8 cellular contexts compared by ENCODE assay signal in the genomic region with DNA sequence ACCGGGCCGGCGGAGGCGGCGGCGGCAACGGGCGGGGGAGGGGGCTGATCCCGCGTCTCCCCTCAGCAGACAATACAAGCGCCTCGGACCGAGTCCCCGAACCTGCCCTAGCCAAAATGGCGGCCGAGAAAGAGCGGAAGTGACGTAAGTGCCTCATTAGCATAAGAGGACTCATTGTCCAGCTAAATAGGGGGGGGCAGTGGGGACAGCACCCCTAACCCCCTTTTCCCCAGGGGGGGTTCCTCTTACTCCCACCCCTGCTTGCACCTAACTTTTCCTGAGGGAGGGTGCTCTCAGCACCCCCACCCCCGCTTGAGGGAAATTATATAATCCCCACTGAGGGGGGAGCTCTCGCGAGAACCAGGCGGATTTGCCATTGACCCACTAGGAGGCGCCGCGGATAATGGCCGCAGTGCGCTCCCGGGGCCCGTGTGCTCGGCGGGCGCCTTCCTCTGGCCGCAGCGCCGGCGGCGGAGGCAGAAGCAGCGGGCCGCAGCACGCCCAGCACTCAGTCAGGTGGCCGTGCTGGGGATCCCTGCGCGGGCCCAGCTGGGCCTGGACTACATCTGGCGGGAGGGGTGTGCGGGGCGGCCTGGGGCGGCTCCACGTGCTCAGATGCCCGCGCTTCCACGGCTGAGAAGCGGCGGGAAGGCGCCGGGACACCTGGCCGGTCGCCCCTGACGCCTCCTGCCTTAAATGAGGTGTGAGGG. TPM values are rescaled to one million over a fixed set of nuclear protein-coding genes. Genes with fewer than 3 reads are reported as not detected.
A peak's percentile ranks its signal among the peaks of the same experiment; 100 is the strongest.
DNase-seq lines count a peak whose midpoint lies in the region; ATAC-seq and TF ChIP-seq lines count a peak whose summit lies in the region.

A gene (minus strand): TSS at position 132 of the 710 bp plus-strand sequence. CDS start 27,441 bp downstream, outside the sequence.

- no peaks in the 10 kb centered on the region for H3K9me3 Mint-ChIP-seq in IgD-negative memory B cell

- H3K4me3 Mint-ChIP-seq in IgD-negative memory B cell = peak within 1 kb of the TSS; percentile 92 to 99 (median 96)

- H3K9me2 ChIP-seq in OCI-LY7 (ENCODE audit: insufficient read depth, low read length) = no peaks in the 10 kb centered on the region

- DNase-seq in DMS114 treated with DMSO at 0.1 percent for 48 hours (lab: John Stamatoyannopoulos, UW; ENCODE audit: unreplicated experiment) = peak; percentile 97
- DNase-seq in OCI-LY7 (ENCODE audit: low spot score) = peak; percentile 96
- peak; percentile 81 for DNase-seq in activated T-cell treated with anti-CD3 and anti-CD28 coated beads for 1 hour (ENCODE audit: low read depth)
- DNase-seq in epidermal melanocyte (ENCODE audit: insufficient read length, low spot score) = peak; percentile 56
- peak; percentile 83 for DNase-seq in middle frontal gyrus (ENCODE audit: extremely low spot score, low spot score)
- peak; percentile 69 to 77 for DNase-seq in stimulated activated CD8-positive, alpha-beta memory T cell treated with anti-CD3 and anti-CD28 coated beads, Interleukin-2, amount 100 ng/mL, for 1 hour (ENCODE audit: low read depth in 2 of 2)

- ATAC-seq in GM21528 (IDR thresholded peaks at IDR 0.05; ENCODE audit: low FRiP score, unreplicated experiment) = peak; percentile 68

- H3K27ac Mint-ChIP-seq in IgD-negative memory B cell = peak within 1 kb of the TSS; percentile 98 to 100 (median 99)

- peaks cover 84% of the 10 kb centered on the region for H3K36me3 ChIP-seq in OCI-LY7 (ENCODE audit: insufficient read depth, low read length)

- H4K20me1 ChIP-seq in OCI-LY7 (ENCODE audit: insufficient read depth, low read length) = peaks cover 14% of the 10 kb centered on the region

- H3K27me3 Mint-ChIP-seq in IgD-negative memory B cell = no peaks in the 10 kb centered on the region

- H3K9me3 ChIP-seq in OCI-LY7 (ENCODE audit: low read length) = no peaks in the 10 kb centered on the region

- H3K4me1 Mint-ChIP-seq in IgD-negative memory B cell = peaks cover 23 to 30% (median 30%) of the 10 kb centered on the region in 3 donors

- H3K4me2 ChIP-seq in OCI-LY7 (ENCODE audit: low read length) = peak within 1 kb of the TSS; percentile 78

- H3K4me3 ChIP-seq in OCI-LY7 (ENCODE audit: low read depth, low read length, poor library complexity, severe bottlenecking) = peak within 1 kb of the TSS; percentile 93

- peaks cover 40% of the 10 kb centered on the region for H3K4me1 ChIP-seq in OCI-LY7 (ENCODE audit: insufficient read depth, low read length, poor library complexity, severe bottlenecking)

- TF ChIP-seq CTCF in OCI-LY7 (conservative IDR thresholded peaks at IDR 0.05; ENCODE audit: low read length) = peak; percentile 77

- peaks cover 39% of the 10 kb centered on the region for H3K79me2 ChIP-seq in OCI-LY7 (ENCODE audit: insufficient read depth, low read depth, low read length)

- POLR2A ChIA-PET in OCI-LY7 (lab: Charles Lee) = interaction anchor here (0.6 to 1.3 kb wide), 11 partner anchors 21 to 1259 kb away, joined by 3 to 7 read pairs (median 3); no protein-coding TSS in a partner anchor

- peak within 1 kb of the TSS; percentile 89 for H3K27ac ChIP-seq in OCI-LY7 (ENCODE audit: low read depth, low read length, poor library complexity, severe bottlenecking)

- peaks cover 8% of the 10 kb centered on the region for H3K36me3 Mint-ChIP-seq in IgD-negative memory B cell

- no TSS peak for BruUV-seq in OCI-LY7 (replicated peaks; lab: Mats Ljungman, UMichigan)

- intact Hi-C loops in OCI-LY7 (cut with micrococcal nuclease; ENCODE audit: unreplicated experiment) = loop anchor here (2.0 kb wide), 2 partner anchors 27 to 201 kb away; a partner anchor contains a TSS

- CTCF ChIA-PET in OCI-LY7 (lab: Charles Lee; ENCODE audit: unreplicated experiment) = interaction anchor here (0.6 kb wide), 2 partner anchors 124 to 132 kb away, joined by 3 read pairs; no protein-coding TSS in a partner anchor

- peak within 1 kb of the TSS; percentile 51 for H2AFZ ChIP-seq in OCI-LY7 (ENCODE audit: low read length)

RNA-seq across cellular contexts. Expression of the gene that starts here (rescaled TPM):
- polyA plus RNA-seq in IgD-negative memory B cell = 10.3 TPM
- total RNA-seq in OCI-LY7 (2014; rRNA removed; shearing (Covaris generic)) = 51.5 and 58.6 TPM in 2 replicates
- total RNA-seq in OCI-LY7 (2022) = 94.9 and 105 TPM in 2 replicates

Comparison
In these comparisons a context has a peak if more than half of its experiments do, and no peak if none do; other contexts are left out.
1. Peak in every context shown above with its lines: DNase-seq, ATAC-seq, H3K4me3 ChIP-seq and H3K27ac ChIP-seq.